18 cellular contexts compared by ENCODE assay signal in the genomic region with DNA sequence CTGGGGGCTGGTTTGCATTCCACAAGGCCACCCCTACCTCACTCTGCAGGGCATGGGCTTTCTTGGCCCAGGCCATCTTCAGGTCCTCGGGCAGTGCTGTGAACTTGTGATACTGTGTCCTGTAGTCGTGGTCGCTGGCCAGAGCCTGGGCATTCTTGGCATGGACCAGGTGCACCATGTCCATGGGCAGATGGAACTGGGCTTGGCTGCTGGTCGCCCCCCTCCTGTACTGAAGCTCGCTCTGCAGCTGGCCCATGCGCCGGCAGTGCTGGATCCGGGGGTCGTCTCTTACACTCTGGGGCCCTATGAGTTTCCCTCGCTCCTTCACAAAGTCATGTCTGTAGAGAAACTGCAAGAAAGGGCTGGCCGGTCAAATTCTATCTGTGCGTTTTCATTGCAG. TPM values are rescaled to one million over a fixed set of nuclear protein-coding genes. Genes with fewer than 3 reads are reported as not detected.
DNase-seq lines count a peak whose midpoint lies in the region; ATAC-seq and TF ChIP-seq lines count a peak whose summit lies in the region.
"Had no signal": no experiment of that assay in that cellular context is flagged by ENCODE, and none has a peak within 500 bp of the region (broad histone marks: within the 10 kb centered on the region; RNA-seq: fewer than 3 reads in every experiment).

No MANE protein-coding gene starts in this region.

- H3K4me1 ChIP-seq in BLaER1 (peaks cover 29% of the 10 kb centered on the region), heart left ventricle (peaks cover 0 to 43% (median 13%) of the 10 kb centered on the region in 12 donors), skeletal muscle tissue (ENCODE audit: control insufficient read depth in 3 of 3, insufficient read depth in 3 of 3, low read length in 3 of 3) (peaks cover 9 to 38% (median 32%) of the 10 kb centered on the region in 3 donors), testis (no peaks in the 10 kb centered on the region)

- TF ChIP-seq POLR2A in heart left ventricle (IDR thresholded peaks at IDR 0.05): no peak
- no peak for TF ChIP-seq POLR2A in testis (IDR thresholded peaks at IDR 0.05)

- H3K27me3 ChIP-seq in BLaER1 (no peaks in the 10 kb centered on the region), heart left ventricle (no peaks in the 10 kb centered on the region), skeletal muscle tissue (ENCODE audit: control insufficient read depth in 3 of 3, insufficient read depth in 3 of 3, low read length in 3 of 3) (peaks cover 0 to 2% (median 0%) of the 10 kb centered on the region in 3 donors), testis (no peaks in the 10 kb centered on the region)

- H4K20me1 ChIP-seq in BLaER1: no peaks in the 10 kb centered on the region

- TF ChIP-seq CTCF in heart left ventricle (IDR thresholded peaks at IDR 0.05) (no peak), testis (IDR thresholded peaks at IDR 0.05) (no peak)

- peak in 3 of 5 donors; percentile 46 to 60 (median 47) for DNase-seq in heart left ventricle
- peak; percentile 62 for DNase-seq in mesenteric fat pad (ENCODE audit: low spot score)
- no peak for DNase-seq in testis
- DNase-seq: ACHN; CD8-positive, alpha-beta T cell; COR-L47; DMS153; DMS79 treated with DMSO at 0.1 percent for 48 hours; EL; H7 had no signal

- H3K36me3 ChIP-seq in BLaER1: no peaks in the 10 kb centered on the region
- peaks cover 0 to 94% (median 33%) of the 10 kb centered on the region in 9 donors for H3K36me3 ChIP-seq in heart left ventricle
- H3K36me3 ChIP-seq in skeletal muscle tissue (ENCODE audit: control insufficient read depth in 3 of 3, insufficient read depth in 3 of 3, low read length in 3 of 3): peaks cover 65 to 77% (median 73%) of the 10 kb centered on the region in 3 donors
- H3K36me3 ChIP-seq in testis (ENCODE audit: low read depth, missing control alignments): no peaks in the 10 kb centered on the region

- ATAC-seq in heart left ventricle: peak; percentile 8 to 65 (median 27)
- ATAC-seq in HG03139 (IDR thresholded peaks at IDR 0.05; ENCODE audit: unreplicated experiment): no peak
- no peak for ATAC-seq in GM19328 (IDR thresholded peaks at IDR 0.05; ENCODE audit: unreplicated experiment)
- ATAC-seq: CD8-positive, alpha-beta T cell; GM23338 had no signal

- peak overlapping the region; percentile 2; the same call in 1 of the 2 replicates for H3K27ac ChIP-seq in BLaER1
- H3K27ac ChIP-seq in heart left ventricle: peak overlapping the region in 9 of 12 donors; percentile 7 to 79 (median 68)
- peak overlapping the region; percentile 85 for H3K27ac ChIP-seq in skeletal muscle tissue (ENCODE audit: low read depth, low read length)
- no peak overlapping the region for H3K27ac ChIP-seq in testis

- peaks cover 11% of the 10 kb centered on the region for H3K9me3 ChIP-seq in BLaER1
- no peaks in the 10 kb centered on the region for H3K9me3 ChIP-seq in heart left ventricle
- no peaks in the 10 kb centered on the region for H3K9me3 ChIP-seq in skeletal muscle tissue (ENCODE audit: control insufficient read depth in 3 of 3, low read length in 3 of 3)
- H3K9me3 ChIP-seq in testis: no peaks in the 10 kb centered on the region

- intact Hi-C loops in heart left ventricle (cut with DNase I) (no loop called here), testis (cut with DNase I; ENCODE audit: low total_unique reads) (no loop called here)

- H3K4me3 ChIP-seq in BLaER1 (no peak overlapping the region), heart left ventricle (no peak overlapping the region), skeletal muscle tissue (ENCODE audit: low read length in 3 of 3) (peak overlapping the region in 1 of 3 donors; percentile 22), testis (no peak overlapping the region)
- H3K4me3 ChIP-seq: GM23338 had no signal

- H3K9ac ChIP-seq in BLaER1: no peak overlapping the region
- H3K9ac ChIP-seq in skeletal muscle tissue (ENCODE audit: low read depth in 1 of 3, low read length in 3 of 3): no peak overlapping the region

- H3K4me2 ChIP-seq in BLaER1: peak overlapping the region; percentile 78
- H3K4me2 ChIP-seq: GM23338 had no signal

- 57 to 81% (median 76%) methylated on average over 9 to 12 of the region's 12 CpGs for WGBS in heart left ventricle, 4 donors
- 90 to 95% methylated on average over 9 to 12 of the region's 12 CpGs for WGBS in testis, 2 donors

RNA-seq across cellular contexts. Expression of a gene that starts 51.7 kb away (rescaled TPM):
- total RNA-seq in heart left ventricle (under 1 TPM in 1 of 9 donors, not detected in 8; 0.23 TPM), mesenteric fat pad (not detected), skeletal muscle tissue (under 0.01 TPM), testis (under 1 TPM in 1 of 2 donors, not detected in 1; 0.37 TPM)
- polyA plus RNA-seq in heart left ventricle (under 1 TPM in 1 of 2 donors, not detected in 1; 0.30 TPM), testis (ENCODE audit: insufficient read depth, low read depth, low replicate concordance) (1.9 TPM)
- total RNA-seq: A172; CD8-positive, alpha-beta T cell; GM23338; H7; HT1080 had no signal
- polyA plus RNA-seq: CD14-positive monocyte, GM23338 had no signal

RNA-seq across cellular contexts. Expression of a gene that starts 59.3 kb away (rescaled TPM):
- 1,000 to 10,000 TPM in 6 of 9 donors, 100 to 1,000 TPM in 3; 651 to 2,789 (median 1,196) TPM for total RNA-seq in heart left ventricle
- 100 to 1,000 TPM; 278 to 301 TPM for polyA plus RNA-seq in heart left ventricle
- total RNA-seq in mesenteric fat pad: 0.06 TPM
- 27.1 TPM for total RNA-seq in skeletal muscle tissue
- 1 to 10 TPM; 2.1 to 2.8 TPM for total RNA-seq in testis
- 7.9 TPM for polyA plus RNA-seq in testis (ENCODE audit: insufficient read depth, low read depth, low replicate concordance)
- total RNA-seq: A172; CD8-positive, alpha-beta T cell; GM23338; HT1080 had no signal
- polyA plus RNA-seq: CD14-positive monocyte, GM23338 had no signal

Comparison
In these comparisons a context has a peak if more than half of its experiments do, and no peak if none do; other contexts are left out.
1. H3K27ac ChIP-seq: peak in BLaER1 (single experiment), heart left ventricle (9 of 12) and skeletal muscle tissue (single experiment); none in testis (0 of 2).
2. ATAC-seq: peak in heart left ventricle (4 of 4); none in HG03139 (single experiment) and GM19328 (single experiment).
3. RNA of a gene that starts 59.3 kb away (total RNA-seq): 651 to 2,789 TPM in heart left ventricle; 27.1 TPM in skeletal muscle tissue (single experiment), 2.1 to 2.8 TPM in testis and 0.06 TPM in mesenteric fat pad (single experiment); every median in the first group is over 10 times any median in the second.